In genomic region chr4:211033-211511, GRCh38 we compare ENCODE assay signal across 1 cellular context.
TF ChIP-seq lines count a peak whose summit lies in the region.

No MANE protein-coding gene starts in this region.

TF ChIP-seq in HepG2, 621 proteins besides CTCF, POLR2A, EP300 and RAD21 (continued from another document):
- TF ChIP-seq ZBTB37 (CRISPR knock-in tag; IDR thresholded peaks at IDR 0.05) (no peak), ZBTB42 (CRISPR knock-in tag; IDR thresholded peaks at IDR 0.05) (no peak)
